ENCODE assay signal across 8 cellular contexts in the genomic region with DNA sequence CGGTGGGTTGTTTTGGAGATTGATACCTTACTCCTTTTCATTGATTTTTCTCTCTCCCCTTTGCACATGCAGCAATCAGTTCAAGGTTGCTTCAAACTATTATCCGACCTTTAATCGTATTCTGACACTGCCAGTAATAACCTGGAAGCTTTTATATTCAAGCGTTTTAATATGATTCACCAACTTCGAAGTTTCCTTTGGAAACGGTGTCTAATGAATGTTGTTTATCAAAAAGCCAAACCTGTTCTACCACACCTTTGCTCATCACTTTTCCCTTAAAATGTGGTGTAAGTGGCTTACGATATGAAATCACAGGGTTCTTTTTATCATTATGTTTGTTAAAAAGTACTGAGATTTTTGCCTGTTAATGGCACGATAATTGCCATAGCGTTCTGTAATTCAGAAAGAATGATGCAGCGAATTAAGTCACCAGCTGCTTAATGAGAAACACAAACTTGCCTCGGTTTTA. TPM values are rescaled to one million over a fixed set of nuclear protein-coding genes. Genes with fewer than 3 reads are reported as not detected.
A peak's percentile ranks its signal among the peaks of the same experiment; 100 is the strongest.
DNase-seq lines count a peak whose midpoint lies in the region; ATAC-seq and TF ChIP-seq lines count a peak whose summit lies in the region.

No MANE protein-coding gene starts in this region.

- H3K27ac ChIP-seq in SK-N-MC, result no peak overlapping the region

- DNase-seq in NCI-H510A treated with DMSO at 0.1 percent for 48 hours (lab: John Stamatoyannopoulos, UW) (peak; percentile 19), NCI-H510A (lab: John Stamatoyannopoulos, UW) (no peak), SK-N-MC (ENCODE audit: low read depth, low spot score) (no peak), fibroblast of villous mesenchyme (ENCODE audit: low read depth) (peak; percentile 28), retinal pigment epithelial cell (ENCODE audit: low read depth) (no peak), HPDE6-E6E7 (ENCODE audit: extremely low spot score) (no peak)

- peak overlapping the region; percentile 60 for H3K9ac ChIP-seq in SK-N-MC (ENCODE audit: insufficient read length)

- H3K4me3 ChIP-seq in SK-N-MC (peak overlapping the region; percentile 99), fibroblast of villous mesenchyme (ENCODE audit: low read depth, low read length) (peak overlapping the region; percentile 94), retinal pigment epithelial cell (ENCODE audit: low read length) (peak overlapping the region; percentile 86)

- ATAC-seq in HG03432 (IDR thresholded peaks at IDR 0.05; ENCODE audit: unreplicated experiment) (no peak), GM19035 (IDR thresholded peaks at IDR 0.05; ENCODE audit: unreplicated experiment) (no peak)

- TF ChIP-seq CTCF in fibroblast of villous mesenchyme (IDR thresholded peaks at IDR 0.05; ENCODE audit: insufficient read depth, low read depth, low read length), result no peak
- TF ChIP-seq CTCF in retinal pigment epithelial cell (conservative IDR thresholded peaks at IDR 0.05; ENCODE audit: low read depth, low read length), result no peak

- no peaks in the 10 kb centered on the region for H3K9me3 ChIP-seq in SK-N-MC (ENCODE audit: low read depth, low read length)

- H3K36me3 ChIP-seq in SK-N-MC (ENCODE audit: insufficient read depth, low read length), result no peaks in the 10 kb centered on the region

RNA-seq across cellular contexts. Expression of a gene that starts 0.7 kb away (rescaled TPM):
- 65.4 and 89.8 TPM in 2 replicates for total RNA-seq in fibroblast of villous mesenchyme

Comparison
In these comparisons a context has a peak if more than half of its experiments do, and no peak if none do; other contexts are left out.
1. DNase-seq: peak in NCI-H510A treated with DMSO at 0.1 percent for 48 hours (single experiment) and fibroblast of villous mesenchyme (single experiment); none in NCI-H510A (single experiment), SK-N-MC (single experiment), retinal pigment epithelial cell (single experiment) and HPDE6-E6E7 (single experiment).
2. Peak in every context shown above with its lines, with median percentiles within 50 percentile points of each other: H3K4me3 ChIP-seq.